Comparison of ENCODE assay signal across 17 cellular contexts in the genomic region with DNA sequence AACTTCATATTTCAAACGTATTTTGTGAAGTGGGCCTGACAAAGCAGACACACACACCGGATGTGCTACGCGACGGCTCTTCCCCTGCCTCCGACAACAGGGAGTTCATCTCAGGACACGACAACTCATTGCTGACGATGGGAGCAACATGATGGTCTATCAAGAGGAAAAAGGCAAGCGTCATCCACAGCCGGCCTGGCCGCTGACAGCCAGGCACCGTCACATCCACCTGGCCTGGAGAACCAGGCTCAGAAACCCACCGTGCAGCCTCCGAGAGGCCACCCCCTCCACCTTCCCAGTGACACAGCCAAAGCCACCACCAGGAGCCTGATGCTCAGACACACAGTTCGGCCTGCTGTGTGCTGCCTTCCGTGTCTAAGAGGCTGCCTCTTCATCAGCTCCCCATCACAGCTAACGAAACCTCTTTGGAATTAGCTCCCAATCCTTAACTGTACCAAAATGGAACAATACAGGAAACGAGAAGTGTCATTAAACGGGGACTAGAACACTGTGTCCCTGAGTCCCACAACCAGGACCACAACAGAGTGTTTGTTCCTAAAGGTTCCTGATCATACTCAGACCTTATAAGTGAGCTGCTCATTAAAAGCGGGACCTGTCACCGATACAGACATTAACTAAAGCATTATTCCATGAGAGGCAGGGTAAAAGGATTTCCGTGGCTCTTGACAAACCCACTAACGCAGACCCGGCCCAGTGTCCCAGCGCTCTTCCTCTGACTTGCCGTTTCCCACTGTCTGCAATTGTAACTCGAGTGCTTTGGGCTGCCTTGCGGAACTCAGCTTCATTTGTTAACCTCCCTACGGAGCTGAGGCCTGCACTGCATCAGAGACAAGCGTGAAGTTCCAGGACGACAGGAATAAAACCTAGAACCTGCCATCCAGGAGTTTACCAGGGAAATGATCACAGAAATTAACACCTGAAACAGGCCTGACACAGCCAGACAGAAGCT.
DNase-seq lines count a peak whose midpoint lies in the region; ATAC-seq and TF ChIP-seq lines count a peak whose summit lies in the region.
"Had no signal": no experiment of that assay in that cellular context is flagged by ENCODE, and none has a peak within 500 bp of the region (broad histone marks: within the 10 kb centered on the region; RNA-seq: fewer than 3 reads in every experiment).

No MANE protein-coding gene starts in this region.

- H3K4ac ChIP-seq in mesenchymal stem cell (ENCODE audit: low read depth in 1 of 2, low read length in 2 of 2): peak overlapping the region in 1 of 2 experiments; percentile 29

- no peaks in the 10 kb centered on the region for H3F3A ChIP-seq in MM.1S (ENCODE audit: insufficient read depth, low read length)

- H3K9ac ChIP-seq in mesenchymal stem cell (ENCODE audit: low read length): no peak overlapping the region
- no peak overlapping the region for H3K9ac ChIP-seq in MM.1S (ENCODE audit: low read length)

- H3K27ac ChIP-seq in mesenchymal stem cell (ENCODE audit: low read length, poor library complexity, severe bottlenecking): no peak overlapping the region
- H3K27ac ChIP-seq in MM.1S (ENCODE audit: low read length): no peak overlapping the region

- no peaks in the 10 kb centered on the region for H3K36me3 ChIP-seq in mesenchymal stem cell (ENCODE audit: control insufficient read depth in 1 of 2, insufficient read depth in 2 of 2, low read depth in 1 of 2, low read length in 2 of 2)
- no peaks in the 10 kb centered on the region; the same call in 1 of the 2 replicates for H3K36me3 ChIP-seq in MM.1S (replicated peaks; ENCODE audit: insufficient read depth, low read length)

- H3K14ac ChIP-seq in mesenchymal stem cell (ENCODE audit: low read length in 2 of 2): no peak overlapping the region

- H2BK12ac ChIP-seq in mesenchymal stem cell (ENCODE audit: low read length in 2 of 2): no peak overlapping the region

- WGBS in mesenchymal stem cell: 72% methylated on average over 31 of the region's 31 CpGs

- H3K4me3 Mint-ChIP-seq in activated naive CD4-positive, alpha-beta T cell treated with anti-CD3 and anti-CD28 coated beads, Interleukin-2, amount 50 U/mL, for 24 hours: no peak overlapping the region
- no peak overlapping the region for H3K4me3 Mint-ChIP-seq in endothelial cell (ENCODE audit: unreplicated experiment)
- H3K4me3 Mint-ChIP-seq in stimulated activated naive B cell treated with anti-CD40 and anti-IgM and Interleukin-4, amounts not matched to agents 10 μg/mL and 1 μg/mL and 100 μg/mL, for 72 hours: no peak overlapping the region
- no peak overlapping the region for H3K4me3 Mint-ChIP-seq in activated T-cell treated with anti-CD3 and anti-CD28 coated beads, Interleukin-2, amount 50 U/mL, for 72 hours
- H3K4me3 Mint-ChIP-seq: activated CD4-positive, alpha-beta memory T cell treated with anti-CD3 and anti-CD28 coated beads for 36 hours had no signal

- H3K23ac ChIP-seq in mesenchymal stem cell (ENCODE audit: low read length in 2 of 2): no peak overlapping the region

- no peak overlapping the region for H2BK5ac ChIP-seq in mesenchymal stem cell (ENCODE audit: low read depth, low read length, poor library complexity, severe bottlenecking)

- ATAC-seq in stimulated activated naive B cell treated with anti-CD40 and anti-IgM and Interleukin-4, amounts not matched to agents 10 μg/mL and 1 μg/mL and 100 μg/mL, for 72 hours (replicated peaks): no peak
- no peak for ATAC-seq in GM18519 (IDR thresholded peaks at IDR 0.05; ENCODE audit: low FRiP score, unreplicated experiment)
- ATAC-seq in activated T-cell treated with anti-CD3 and anti-CD28 coated beads, Interleukin-2, amount 50 U/mL, for 72 hours (replicated peaks in 1 of 2): no peak
- ATAC-seq: SK-N-SH treated with all-trans-retinoic acid at 6 μM for 48 hours had no signal

- no peaks in the 10 kb centered on the region for H3K79me1 ChIP-seq in mesenchymal stem cell (replicated peaks; ENCODE audit: low read length, poor library complexity, severe bottlenecking)

- no peaks in the 10 kb centered on the region for H3K9me3 ChIP-seq in mesenchymal stem cell (ENCODE audit: control insufficient read depth, low read length)
- no peaks in the 10 kb centered on the region for H3K9me3 ChIP-seq in MM.1S (replicated peaks; ENCODE audit: insufficient read depth, low read length)

- no peak overlapping the region for H2AK5ac ChIP-seq in mesenchymal stem cell (ENCODE audit: low read length, severe bottlenecking)

- H3K27ac Mint-ChIP-seq in activated naive CD4-positive, alpha-beta T cell treated with anti-CD3 and anti-CD28 coated beads, Interleukin-2, amount 50 U/mL, for 24 hours: peak overlapping the region; percentile 36
- H3K27ac Mint-ChIP-seq in endothelial cell (ENCODE audit: unreplicated experiment): peak overlapping the region; percentile 87
- peak overlapping the region; percentile 37 for H3K27ac Mint-ChIP-seq in stimulated activated naive B cell treated with anti-CD40 and anti-IgM and Interleukin-4, amounts not matched to agents 10 μg/mL and 1 μg/mL and 100 μg/mL, for 72 hours
- no peak overlapping the region for H3K27ac Mint-ChIP-seq in activated T-cell treated with anti-CD3 and anti-CD28 coated beads, Interleukin-2, amount 50 U/mL, for 72 hours
- H3K27ac Mint-ChIP-seq: activated CD4-positive, alpha-beta memory T cell treated with anti-CD3 and anti-CD28 coated beads for 36 hours had no signal

- peaks cover 37% of the 10 kb centered on the region for H3K36me3 Mint-ChIP-seq in activated naive CD4-positive, alpha-beta T cell treated with anti-CD3 and anti-CD28 coated beads, Interleukin-2, amount 50 U/mL, for 24 hours
- H3K36me3 Mint-ChIP-seq in endothelial cell (ENCODE audit: low read depth, unreplicated experiment): peaks cover 25% of the 10 kb centered on the region
- H3K36me3 Mint-ChIP-seq in stimulated activated naive B cell treated with anti-CD40 and anti-IgM and Interleukin-4, amounts not matched to agents 10 μg/mL and 1 μg/mL and 100 μg/mL, for 72 hours: peaks cover 65 to 78% of the 10 kb centered on the region in 2 donors
- H3K36me3 Mint-ChIP-seq in activated T-cell treated with anti-CD3 and anti-CD28 coated beads, Interleukin-2, amount 50 U/mL, for 72 hours (ENCODE audit: insufficient read depth in 2 of 2): peaks cover 5 to 10% of the 10 kb centered on the region in 2 donors

- H3K18ac ChIP-seq in mesenchymal stem cell (ENCODE audit: low read depth in 1 of 2, low read length in 2 of 2): peak overlapping the region in 1 of 2 experiments; percentile 25

- H2BK15ac ChIP-seq in mesenchymal stem cell (ENCODE audit: low read depth, poor library complexity, severe bottlenecking): no peak overlapping the region

- peaks cover 34% of the 10 kb centered on the region for H4K20me1 ChIP-seq in MM.1S (ENCODE audit: insufficient read depth, low read length)

- peak overlapping the region; percentile 89 for H4K8ac ChIP-seq in mesenchymal stem cell (ENCODE audit: low read length)

- H3K4me1 ChIP-seq in mesenchymal stem cell (ENCODE audit: control insufficient read depth, insufficient read depth, low read depth, low read length): no peaks in the 10 kb centered on the region
- no peaks in the 10 kb centered on the region for H3K4me1 ChIP-seq in MM.1S (ENCODE audit: low read length)

- H3K27me3 Mint-ChIP-seq in activated naive CD4-positive, alpha-beta T cell treated with anti-CD3 and anti-CD28 coated beads, Interleukin-2, amount 50 U/mL, for 24 hours: no peaks in the 10 kb centered on the region
- H3K27me3 Mint-ChIP-seq in endothelial cell (ENCODE audit: unreplicated experiment): peaks cover 7% of the 10 kb centered on the region
- no peaks in the 10 kb centered on the region for H3K27me3 Mint-ChIP-seq in stimulated activated naive B cell treated with anti-CD40 and anti-IgM and Interleukin-4, amounts not matched to agents 10 μg/mL and 1 μg/mL and 100 μg/mL, for 72 hours
- no peaks in the 10 kb centered on the region for H3K27me3 Mint-ChIP-seq in activated T-cell treated with anti-CD3 and anti-CD28 coated beads, Interleukin-2, amount 50 U/mL, for 72 hours (ENCODE audit: low read depth)
- H3K27me3 Mint-ChIP-seq: activated CD4-positive, alpha-beta memory T cell treated with anti-CD3 and anti-CD28 coated beads for 36 hours; CD4-positive, alpha-beta memory T cell had no signal

- H3K79me2 ChIP-seq in MM.1S (ENCODE audit: low read length): peaks cover 99% of the 10 kb centered on the region

- peaks cover 78% of the 10 kb centered on the region for H3K4me1 Mint-ChIP-seq in activated naive CD4-positive, alpha-beta T cell treated with anti-CD3 and anti-CD28 coated beads, Interleukin-2, amount 50 U/mL, for 24 hours
- H3K4me1 Mint-ChIP-seq in endothelial cell (ENCODE audit: unreplicated experiment): peaks cover 44% of the 10 kb centered on the region
- H3K4me1 Mint-ChIP-seq in stimulated activated naive B cell treated with anti-CD40 and anti-IgM and Interleukin-4, amounts not matched to agents 10 μg/mL and 1 μg/mL and 100 μg/mL, for 72 hours: peaks cover 25 to 55% of the 10 kb centered on the region in 2 donors
- peaks cover 39% of the 10 kb centered on the region for H3K4me1 Mint-ChIP-seq in activated T-cell treated with anti-CD3 and anti-CD28 coated beads, Interleukin-2, amount 50 U/mL, for 72 hours (ENCODE audit: low read depth)

- H2BK120ac ChIP-seq in mesenchymal stem cell (ENCODE audit: low read depth, low read length): no peak overlapping the region

- no peak overlapping the region for H2AFZ ChIP-seq in mesenchymal stem cell (ENCODE audit: low read depth, low read length)
- no peak overlapping the region for H2AFZ ChIP-seq in MM.1S (ENCODE audit: low read length)

- H3K9me2 ChIP-seq in MM.1S (replicated peaks; ENCODE audit: insufficient read depth, low read length): no peaks in the 10 kb centered on the region

- H3K27me3 ChIP-seq in mesenchymal stem cell (ENCODE audit: control insufficient read depth in 1 of 2, insufficient read depth in 1 of 2, low read length in 2 of 2) (no peaks in the 10 kb centered on the region), MM.1S (replicated peaks; ENCODE audit: insufficient read depth, low read length) (no peaks in the 10 kb centered on the region)

- H4K91ac ChIP-seq in mesenchymal stem cell (ENCODE audit: low read length): peak overlapping the region; percentile 28

- H3K4me2 ChIP-seq in mesenchymal stem cell (ENCODE audit: low read length, poor library complexity, severe bottlenecking) (no peak overlapping the region), MM.1S (ENCODE audit: low read depth, low read length) (no peak overlapping the region)

- H3K9me3 Mint-ChIP-seq in activated naive CD4-positive, alpha-beta T cell treated with anti-CD3 and anti-CD28 coated beads, Interleukin-2, amount 50 U/mL, for 24 hours: no peaks in the 10 kb centered on the region
- no peaks in the 10 kb centered on the region for H3K9me3 Mint-ChIP-seq in endothelial cell (ENCODE audit: unreplicated experiment)
- peaks cover 10 to 15% of the 10 kb centered on the region in 2 donors for H3K9me3 Mint-ChIP-seq in stimulated activated naive B cell treated with anti-CD40 and anti-IgM and Interleukin-4, amounts not matched to agents 10 μg/mL and 1 μg/mL and 100 μg/mL, for 72 hours
- peaks cover 2% of the 10 kb centered on the region in 2 donors for H3K9me3 Mint-ChIP-seq in activated T-cell treated with anti-CD3 and anti-CD28 coated beads, Interleukin-2, amount 50 U/mL, for 72 hours

- no peak for TF ChIP-seq CTCF in endothelial cell (IDR thresholded peaks at IDR 0.05; ENCODE audit: unreplicated experiment)
- no peak for TF ChIP-seq CTCF in MM.1S (IDR thresholded peaks at IDR 0.05; ENCODE audit: low read length)

- H3K4me3 ChIP-seq in mesenchymal stem cell (ENCODE audit: insufficient read depth in 1 of 2, low read depth in 1 of 2, low read length in 2 of 2) (no peak overlapping the region), MM.1S (ENCODE audit: low read length) (no peak overlapping the region)

- DNase-seq in activated naive CD4-positive, alpha-beta T cell treated with anti-CD3 and anti-CD28 coated beads, Interleukin-2, amount 50 U/mL, for 16 hours: no peak
- DNase-seq in endothelial cell (ENCODE audit: low spot score) (no peak), mesenchymal stem cell (peak; percentile 71), MM.1S (no peak)
- no peak for DNase-seq in stimulated activated naive B cell treated with anti-CD40 and anti-IgM and Interleukin-4, amounts not matched to agents 10 μg/mL and 1 μg/mL and 100 μg/mL, for 72 hours
- DNase-seq in activated T-cell treated with anti-CD3 and anti-CD28 coated beads, Interleukin-2, amount 50 U/mL, for 72 hours: no peak
- DNase-seq: activated CD4-positive, alpha-beta memory T cell treated with anti-CD3 and anti-CD28 coated beads for 36 hours; CD4-positive, alpha-beta memory T cell; effector CD4-positive, alpha-beta T cell; midbrain; NCI-H187; NCI-H510A treated with DMSO at 0.1 percent for 48 hours; OCI-M1; stimulated activated CD4-positive, alpha-beta T cell treated with anti-CD3 and anti-CD28 coated beads, Interleukin-15, amount 100 ng/mL, for 24 hours had no signal
